In genomic region chr7:106425017-106425719, GRCh38 we compare ENCODE assay signal across 8 cellular contexts.
DNase-seq lines count a peak whose midpoint lies in the region; TF ChIP-seq lines count a peak whose summit lies in the region.

No MANE protein-coding gene starts in this region.

- peak; percentile 70 for DNase-seq in GM10266 (ENCODE audit: extremely low spot score)
- DNase-seq in GM23248: peak; percentile 98
- DNase-seq in M059J (ENCODE audit: low read depth): peak; percentile 95
- peak; percentile 88 for DNase-seq in activated CD4-positive, alpha-beta T cell treated with anti-CD3 and anti-CD28 coated beads, Interleukin-2, amount 10 ng/mL, durations not matched to agents 24 days and 14 days
- peak; percentile 83 for DNase-seq in epidermal melanocyte (ENCODE audit: insufficient read length, low spot score)
- peak; percentile 91 for DNase-seq in non-pigmented ciliary epithelial cell (ENCODE audit: low read depth)
- peak; percentile 76 to 82 for DNase-seq in thyroid gland
- no peak for DNase-seq in NCI-H146 (lab: John Stamatoyannopoulos, UW)

- H3K4me3 ChIP-seq in GM23248 (peak overlapping the region; percentile 49), thyroid gland (replicated peaks in 1 of 3) (no peak overlapping the region)

- intact Hi-C loops in activated CD4-positive, alpha-beta T cell treated with anti-CD3 and anti-CD28 coated beads, Interleukin-2, amount 10 ng/mL, durations not matched to agents 24 days and 14 days (cut with micrococcal nuclease): loop anchor here (1.0 to 10.0 kb wide), 11 partner anchors 20 to 900 kb away; partner anchors contain the start of genes HBP1, PIK3CG and PUS7
- intact Hi-C loops in thyroid gland (cut with DNase I): loop anchor here (10.0 kb wide), 1 partner anchor 140 kb away; the partner anchor contains the start of gene NAMPT

- TF ChIP-seq POLR2A in thyroid gland (IDR thresholded peaks at IDR 0.05): no peak

- peaks cover 33% of the 10 kb centered on the region for H3K4me1 ChIP-seq in GM23248 (ENCODE audit: insufficient read depth)
- peaks cover 22 to 58% of the 10 kb centered on the region in 2 donors for H3K4me1 ChIP-seq in thyroid gland

- H3K4me1 Mint-ChIP-seq in activated CD4-positive, alpha-beta T cell treated with anti-CD3 and anti-CD28 coated beads, Interleukin-2, amount 10 ng/mL, durations not matched to agents 24 days and 14 days: peaks cover 74% of the 10 kb centered on the region

- H3F3A ChIP-seq in GM23248 (ENCODE audit: insufficient read depth): peaks cover 32% of the 10 kb centered on the region

- H3K4me3 Mint-ChIP-seq in activated CD4-positive, alpha-beta T cell treated with anti-CD3 and anti-CD28 coated beads, Interleukin-2, amount 10 ng/mL, durations not matched to agents 24 days and 14 days: peak overlapping the region; percentile 74

- peak overlapping the region; percentile 60 for H3K4me2 ChIP-seq in GM23248 (ENCODE audit: unreplicated experiment)

- no peaks in the 10 kb centered on the region for H3K27me3 Mint-ChIP-seq in activated CD4-positive, alpha-beta T cell treated with anti-CD3 and anti-CD28 coated beads, Interleukin-2, amount 10 ng/mL, durations not matched to agents 24 days and 14 days

- H3K9me3 ChIP-seq in GM23248 (ENCODE audit: low read depth): no peaks in the 10 kb centered on the region
- H3K9me3 ChIP-seq in thyroid gland: no peaks in the 10 kb centered on the region

- H3K9me3 Mint-ChIP-seq in activated CD4-positive, alpha-beta T cell treated with anti-CD3 and anti-CD28 coated beads, Interleukin-2, amount 10 ng/mL, durations not matched to agents 24 days and 14 days: peaks cover 4% of the 10 kb centered on the region

- no peaks in the 10 kb centered on the region for H4K20me1 ChIP-seq in GM23248 (ENCODE audit: insufficient read depth)

- H3K36me3 ChIP-seq in GM23248 (ENCODE audit: low read depth): no peaks in the 10 kb centered on the region
- no peaks in the 10 kb centered on the region for H3K36me3 ChIP-seq in thyroid gland

- no peaks in the 10 kb centered on the region for H3K9me2 ChIP-seq in GM23248 (ENCODE audit: insufficient read depth)

- H3K79me2 ChIP-seq in GM23248 (ENCODE audit: insufficient read depth): no peaks in the 10 kb centered on the region

- no peaks in the 10 kb centered on the region for H3K27me3 ChIP-seq in GM23248 (replicated peaks; ENCODE audit: insufficient read depth)
- H3K27me3 ChIP-seq in thyroid gland: no peaks in the 10 kb centered on the region

- TF ChIP-seq CTCF in GM10266 (IDR thresholded peaks at IDR 0.05; ENCODE audit: control insufficient read depth, insufficient read depth, low read depth, missing control alignments): no peak
- no peak for TF ChIP-seq CTCF in thyroid gland (IDR thresholded peaks at IDR 0.05)

- H2AFZ ChIP-seq in GM23248: peak overlapping the region; percentile 31

- no peaks in the 10 kb centered on the region for H3K36me3 Mint-ChIP-seq in activated CD4-positive, alpha-beta T cell treated with anti-CD3 and anti-CD28 coated beads, Interleukin-2, amount 10 ng/mL, durations not matched to agents 24 days and 14 days (ENCODE audit: low read depth)

- peak overlapping the region; percentile 96 for H3K27ac Mint-ChIP-seq in activated CD4-positive, alpha-beta T cell treated with anti-CD3 and anti-CD28 coated beads, Interleukin-2, amount 10 ng/mL, durations not matched to agents 24 days and 14 days

- H3K27ac ChIP-seq in GM23248: peak overlapping the region; percentile 83
- H3K27ac ChIP-seq in thyroid gland: peak overlapping the region; percentile 40 to 74 (median 73)

- in situ Hi-C loops in GM23248 (cut with MboI): no loop called here

- peak overlapping the region; percentile 69 for H3K9ac ChIP-seq in GM23248

- 2% methylated on average over 7 of the region's 7 CpGs for WGBS in GM23248 (ENCODE audit: low coverage in 1 of 2, low lambda C conversion rate in 2 of 2, missing lambda C conversion rate in 2 of 2), 2 experiments
- WGBS in thyroid gland, 2 donors: 19 to 23% methylated on average over 7 of the region's 7 CpGs
